Comparison of ENCODE assay signal across 10 cellular contexts in the genomic region with DNA sequence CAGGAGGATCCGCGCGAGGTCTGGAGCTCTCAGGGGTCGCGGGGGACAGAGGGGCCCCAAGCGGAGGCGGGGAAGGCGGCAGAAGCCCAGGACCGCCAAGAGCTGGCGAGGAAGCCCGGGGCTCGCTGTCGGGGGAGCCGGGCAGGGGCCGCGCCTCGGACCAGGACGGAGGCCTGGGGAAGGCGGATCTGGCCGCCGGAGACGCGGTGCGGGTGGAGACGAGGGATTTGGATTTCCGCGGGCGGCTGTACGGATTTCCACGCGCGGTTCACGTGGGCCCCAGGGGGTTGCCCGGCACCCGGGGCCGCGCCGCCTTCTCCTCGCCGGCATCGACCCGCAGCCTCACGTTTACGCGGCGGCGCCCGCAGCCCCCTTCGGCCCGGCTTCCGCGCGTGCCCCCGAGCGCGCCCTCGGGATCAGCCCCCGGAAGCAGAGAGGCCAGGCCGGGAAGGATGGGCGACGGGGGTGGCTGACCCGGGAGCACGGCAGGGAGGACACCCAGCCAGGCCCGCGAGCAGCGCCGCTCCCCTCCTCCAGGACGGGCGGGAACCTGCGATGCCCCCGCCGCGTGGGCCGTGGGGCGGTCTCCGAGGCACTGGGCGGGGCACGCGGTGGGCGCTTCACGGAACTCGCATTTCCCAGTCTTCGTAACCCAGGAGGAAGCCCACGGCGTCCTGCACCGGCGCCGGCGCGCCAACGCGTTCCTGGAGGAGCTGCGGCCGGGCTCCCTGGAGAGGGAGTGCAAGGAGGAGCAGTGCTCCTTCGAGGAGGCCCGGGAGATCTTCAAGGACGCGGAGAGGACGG. TPM values are rescaled to one million over a fixed set of nuclear protein-coding genes. Genes with fewer than 3 reads are reported as not detected.
DNase-seq lines count a peak whose midpoint lies in the region; TF ChIP-seq lines count a peak whose summit lies in the region.
"Had no signal": no experiment of that assay in that cellular context is flagged by ENCODE, and none has a peak within 500 bp of the region (broad histone marks: within the 10 kb centered on the region; RNA-seq: fewer than 3 reads in every experiment).

No MANE protein-coding gene starts in this region.

- TF ChIP-seq EP300 in sigmoid colon (IDR thresholded peaks at IDR 0.05): no peak

- TF ChIP-seq CTCF in right atrium auricular region (IDR thresholded peaks at IDR 0.05): no peak
- TF ChIP-seq CTCF in sigmoid colon (IDR thresholded peaks at IDR 0.05): no peak

- no peak for TF ChIP-seq POLR2A in sigmoid colon (IDR thresholded peaks at IDR 0.05)

- intact Hi-C loops in sigmoid colon (cut with DNase I): no loop called here

- H3K36me3 ChIP-seq in right atrium auricular region (no peaks in the 10 kb centered on the region), sigmoid colon (no peaks in the 10 kb centered on the region)

- H3K27ac ChIP-seq in right atrium auricular region: no peak overlapping the region
- H3K27ac ChIP-seq in sigmoid colon: no peak overlapping the region

- DNase-seq in DMS79 (lab: John Stamatoyannopoulos, UW) (peak; percentile 32), right atrium auricular region (ENCODE audit: low spot score) (no peak), sigmoid colon (peak; percentile 46), NOMO-1 (lab: John Stamatoyannopoulos, UW; ENCODE audit: unreplicated experiment in 2 of 2) (no peak), AG08396 (ENCODE audit: low spot score) (no peak), pons (ENCODE audit: low spot score) (no peak), HUDEP-2 (lab: John Stamatoyannopoulos, UW; ENCODE audit: unreplicated experiment in 76 of 76) (no peak)
- peak; percentile 42 to 54 for DNase-seq in activated T-cell treated with anti-CD3 and anti-CD28 coated beads, Interleukin-2, amount 50 U/mL, for 48 hours
- DNase-seq: T-helper 9 cell had no signal

- peak overlapping the region; percentile 33 to 55 for H3K4me3 ChIP-seq in right atrium auricular region
- H3K4me3 ChIP-seq in sigmoid colon: peak overlapping the region in 3 of 4 donors; percentile 33 to 45 (median 41)

- WGBS in sigmoid colon, 2 donors: 3 to 4% methylated on average over 99 of the region's 99 CpGs

- peaks cover 0 to 17% of the 10 kb centered on the region in 2 donors for H3K4me1 ChIP-seq in right atrium auricular region
- peaks cover 0 to 17% (median 15%) of the 10 kb centered on the region in 4 donors for H3K4me1 ChIP-seq in sigmoid colon

- H3K27me3 ChIP-seq in right atrium auricular region (peaks cover 0 to 12% of the 10 kb centered on the region in 2 donors), sigmoid colon (peaks cover 18 to 38% (median 26%) of the 10 kb centered on the region in 3 donors)

- H3K9me3 ChIP-seq in right atrium auricular region: no peaks in the 10 kb centered on the region
- no peaks in the 10 kb centered on the region for H3K9me3 ChIP-seq in sigmoid colon

RNA-seq across cellular contexts. Expression of a gene that starts 4.7 kb away (rescaled TPM):
- total RNA-seq in right atrium auricular region (under 1 TPM in 1 of 2 donors, not detected in 1; 0.20 TPM), sigmoid colon (not detected)
- polyA plus RNA-seq in sigmoid colon: under 1 TPM in 1 of 3 donors, not detected in 2; 0.36 TPM
- polyA plus RNA-seq: IgD-negative memory B cell had no signal

RNA-seq across cellular contexts. Expression of a gene that starts 12.3 kb away (rescaled TPM):
- 10 to 100 TPM; 21.9 to 27.5 TPM for total RNA-seq in right atrium auricular region
- total RNA-seq in sigmoid colon: 1 to 10 TPM; 3.8 to 10.0 (median 6.8) TPM
- polyA plus RNA-seq in sigmoid colon: 1 to 10 TPM in 2 of 3 donors, not detected in 1; 2.4 to 3.0 TPM
- polyA plus RNA-seq: IgD-negative memory B cell had no signal

RNA-seq across cellular contexts. Expression of a gene that starts 48.2 kb away (rescaled TPM):
- total RNA-seq in right atrium auricular region (not detected), sigmoid colon (not detected)
- polyA plus RNA-seq in sigmoid colon: under 1 TPM in 1 of 3 donors, not detected in 2; 0.10 TPM
- polyA plus RNA-seq: IgD-negative memory B cell had no signal

Comparison
In these comparisons a context has a peak if more than half of its experiments do, and no peak if none do; other contexts are left out.
1. DNase-seq: peak in DMS79 (single experiment), activated T-cell treated with anti-CD3 and anti-CD28 coated beads, Interleukin-2, amount 50 U/mL, for 48 hours (2 of 2) and sigmoid colon (single experiment); none in right atrium auricular region (single experiment), NOMO-1 (0 of 2), AG08396 (single experiment), pons (single experiment) and HUDEP-2 (0 of 76).